14 cellular contexts compared by ENCODE assay signal in the genomic region with DNA sequence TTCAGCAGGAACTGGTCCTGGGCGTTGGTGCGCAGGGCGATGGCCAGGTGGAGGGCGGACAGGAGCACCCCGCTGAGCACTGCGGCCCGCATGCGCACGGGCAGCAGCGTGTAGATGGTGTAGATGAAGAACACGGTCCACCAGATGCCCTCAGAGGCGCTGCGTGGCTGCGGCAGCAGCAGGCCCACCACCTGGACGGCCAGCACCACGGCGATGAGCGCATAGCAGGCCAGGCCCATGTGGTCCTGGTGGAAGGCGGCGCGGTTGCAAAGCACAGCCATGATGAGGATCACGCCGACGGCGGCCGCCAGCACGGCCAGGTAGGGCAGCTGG. TPM values are rescaled to one million over a fixed set of nuclear protein-coding genes. Genes with fewer than 3 reads are reported as not detected.
DNase-seq lines count a peak whose midpoint lies in the region; ATAC-seq and TF ChIP-seq lines count a peak whose summit lies in the region.
"Had no signal": no experiment of that assay in that cellular context is flagged by ENCODE, and none has a peak within 500 bp of the region (broad histone marks: within the 10 kb centered on the region; RNA-seq: fewer than 3 reads in every experiment).

No MANE protein-coding gene starts in this region.

- H3K4me3 ChIP-seq in esophagus muscularis mucosa = peak overlapping the region; percentile 77 to 90 (median 86)
- H3K4me3 ChIP-seq in tibial artery = peak overlapping the region; percentile 78
- H3K4me3 ChIP-seq in BE2C (ENCODE audit: low read depth, low read length) = no peak overlapping the region

- WGBS in esophagus muscularis mucosa = 42% methylated on average over 25 of the region's 27 CpGs

- peaks cover 2% of the 10 kb centered on the region for H3K4me1 Mint-ChIP-seq in T-helper 1 cell treated with Interleukin-12 subunit alpha and Interleukin-12 subunit beta and Interleukin-4 antibody, amounts not matched to agents 30 μg/mL and 1 μg/mL, for 36 hours (ENCODE audit: low read depth)
- peaks cover 18% of the 10 kb centered on the region for H3K4me1 Mint-ChIP-seq in nephron
- H3K4me1 Mint-ChIP-seq in activated CD8-positive, alpha-beta T cell treated with anti-CD3 and anti-CD28 coated beads for 36 hours (ENCODE audit: low read depth) = peaks cover 4% of the 10 kb centered on the region
- H3K4me1 Mint-ChIP-seq: activated CD4-positive, alpha-beta T cell treated with anti-CD3 and anti-CD28 coated beads for 36 hours had no signal

- no peak for TF ChIP-seq CTCF in esophagus muscularis mucosa (IDR thresholded peaks at IDR 0.05)
- TF ChIP-seq CTCF in nephron (IDR thresholded peaks at IDR 0.05; ENCODE audit: unreplicated experiment in 3 of 3) = no peak
- TF ChIP-seq CTCF in tibial artery (IDR thresholded peaks at IDR 0.05) = no peak
- TF ChIP-seq CTCF in activated CD8-positive, alpha-beta T cell treated with anti-CD3 and anti-CD28 coated beads for 36 hours (IDR thresholded peaks at IDR 0.05) = no peak
- TF ChIP-seq CTCF in BE2C (IDR thresholded peaks at IDR 0.05; ENCODE audit: low read depth, low read length) = no peak

- TF ChIP-seq POLR2A in esophagus muscularis mucosa (IDR thresholded peaks at IDR 0.05; ENCODE audit: low read depth) = no peak

- ATAC-seq in activated CD8-positive, alpha-beta T cell treated with anti-CD3 and anti-CD28 coated beads for 36 hours = no peak
- no peak for ATAC-seq in HG02678 (IDR thresholded peaks at IDR 0.05; ENCODE audit: unreplicated experiment)

- no peak overlapping the region for H3K27ac Mint-ChIP-seq in T-helper 1 cell treated with Interleukin-12 subunit alpha and Interleukin-12 subunit beta and Interleukin-4 antibody, amounts not matched to agents 30 μg/mL and 1 μg/mL, for 36 hours
- H3K27ac Mint-ChIP-seq in nephron = peak overlapping the region in 1 of 3 experiments; percentile 52
- H3K27ac Mint-ChIP-seq in activated CD8-positive, alpha-beta T cell treated with anti-CD3 and anti-CD28 coated beads for 36 hours = no peak overlapping the region
- H3K27ac Mint-ChIP-seq: activated CD4-positive, alpha-beta T cell treated with anti-CD3 and anti-CD28 coated beads for 36 hours; activated T-helper 2 cell treated with anti-CD3 and anti-CD28 coated beads, Interferon-gamma antibody, Interleukin-2, Interleukin-4, amounts not matched to agents 10 μg/mL and 5 μg/mL and 100 μg/mL, durations not matched to agents 14 hours and 24 hours and 36 hours had no signal

- H3K4me3 Mint-ChIP-seq in T-helper 1 cell treated with Interleukin-12 subunit alpha and Interleukin-12 subunit beta and Interleukin-4 antibody, amounts not matched to agents 30 μg/mL and 1 μg/mL, for 36 hours = peak overlapping the region; percentile 63
- H3K4me3 Mint-ChIP-seq in nephron = peak overlapping the region; percentile 81 to 90 (median 88)
- no peak overlapping the region for H3K4me3 Mint-ChIP-seq in activated CD8-positive, alpha-beta T cell treated with anti-CD3 and anti-CD28 coated beads for 36 hours
- H3K4me3 Mint-ChIP-seq: activated CD4-positive, alpha-beta T cell treated with anti-CD3 and anti-CD28 coated beads for 36 hours had no signal

- POLR2A ChIA-PET in activated CD8-positive, alpha-beta T cell treated with anti-CD3 and anti-CD28 coated beads for 36 hours (lab: Charles Lee) = no interaction called here

- peak overlapping the region; percentile 93 to 97 (median 97) for H3K27ac ChIP-seq in esophagus muscularis mucosa (replicated peaks in 1 of 4)
- peak overlapping the region; percentile 90 to 96 for H3K27ac ChIP-seq in tibial artery
- H3K27ac ChIP-seq: 22Rv1 had no signal

- TF ChIP-seq EP300 in esophagus muscularis mucosa (IDR thresholded peaks at IDR 0.05) = no peak

- peaks cover 0 to 34% (median 3%) of the 10 kb centered on the region in 4 donors for H3K27me3 ChIP-seq in esophagus muscularis mucosa
- no peaks in the 10 kb centered on the region for H3K27me3 ChIP-seq in tibial artery
- H3K27me3 ChIP-seq in BE2C = peaks cover 20% of the 10 kb centered on the region

- intact Hi-C loops in esophagus muscularis mucosa (cut with DNase I) = loop anchor here (5.0 to 10.0 kb wide), 3 partner anchors 40 to 120 kb away; no protein-coding TSS in a partner anchor
- intact Hi-C loops in tibial artery (cut with DNase I; ENCODE audit: low total_unique reads) = loop anchor here (2.0 kb wide), 1 partner anchor 119 kb away; no protein-coding TSS in a partner anchor
- intact Hi-C loops in activated CD8-positive, alpha-beta T cell treated with anti-CD3 and anti-CD28 coated beads for 36 hours (cut with micrococcal nuclease) = no loop called here

- H3K36me3 ChIP-seq in esophagus muscularis mucosa = no peaks in the 10 kb centered on the region
- no peaks in the 10 kb centered on the region for H3K36me3 ChIP-seq in tibial artery
- no peaks in the 10 kb centered on the region for H3K36me3 ChIP-seq in BE2C

- H3K9me3 ChIP-seq in esophagus muscularis mucosa (no peaks in the 10 kb centered on the region), tibial artery (no peaks in the 10 kb centered on the region), BE2C (no peaks in the 10 kb centered on the region)

- H3K4me1 ChIP-seq in esophagus muscularis mucosa = peaks cover 29 to 63% (median 58%) of the 10 kb centered on the region in 4 donors
- H3K4me1 ChIP-seq in tibial artery = peaks cover 0 to 47% (median 16%) of the 10 kb centered on the region in 4 donors
- H3K4me1 ChIP-seq in BE2C = no peaks in the 10 kb centered on the region

- H3K27me3 Mint-ChIP-seq in T-helper 1 cell treated with Interleukin-12 subunit alpha and Interleukin-12 subunit beta and Interleukin-4 antibody, amounts not matched to agents 30 μg/mL and 1 μg/mL, for 36 hours (ENCODE audit: low read depth) = peaks cover 59% of the 10 kb centered on the region
- peaks cover 51% of the 10 kb centered on the region for H3K27me3 Mint-ChIP-seq in nephron (ENCODE audit: low read depth)
- H3K27me3 Mint-ChIP-seq in activated CD8-positive, alpha-beta T cell treated with anti-CD3 and anti-CD28 coated beads for 36 hours = peaks cover 48% of the 10 kb centered on the region

- H3K9me3 Mint-ChIP-seq in T-helper 1 cell treated with Interleukin-12 subunit alpha and Interleukin-12 subunit beta and Interleukin-4 antibody, amounts not matched to agents 30 μg/mL and 1 μg/mL, for 36 hours = no peaks in the 10 kb centered on the region
- H3K9me3 Mint-ChIP-seq in nephron = no peaks in the 10 kb centered on the region
- no peaks in the 10 kb centered on the region for H3K9me3 Mint-ChIP-seq in activated CD8-positive, alpha-beta T cell treated with anti-CD3 and anti-CD28 coated beads for 36 hours
- H3K9me3 Mint-ChIP-seq: activated T-helper 2 cell treated with anti-CD3 and anti-CD28 coated beads, Interferon-gamma antibody, Interleukin-2, Interleukin-4, amounts not matched to agents 10 μg/mL and 5 μg/mL and 100 μg/mL, durations not matched to agents 14 hours and 24 hours and 36 hours had no signal

- CTCF ChIA-PET in activated CD8-positive, alpha-beta T cell treated with anti-CD3 and anti-CD28 coated beads for 36 hours (lab: Charles Lee) = interaction anchor here (0.6 to 3.7 kb wide), 8 partner anchors 21 to 1877 kb away, joined by 3 to 29 read pairs (median 4); no protein-coding TSS in a partner anchor

- peaks cover 1% of the 10 kb centered on the region for H3K36me3 Mint-ChIP-seq in T-helper 1 cell treated with Interleukin-12 subunit alpha and Interleukin-12 subunit beta and Interleukin-4 antibody, amounts not matched to agents 30 μg/mL and 1 μg/mL, for 36 hours (ENCODE audit: low read depth)
- H3K36me3 Mint-ChIP-seq in nephron (ENCODE audit: low read depth) = peaks cover 9% of the 10 kb centered on the region
- no peaks in the 10 kb centered on the region for H3K36me3 Mint-ChIP-seq in activated CD8-positive, alpha-beta T cell treated with anti-CD3 and anti-CD28 coated beads for 36 hours (ENCODE audit: low read depth)

- DNase-seq in T-helper 1 cell (no peak), esophagus muscularis mucosa (ENCODE audit: extremely low spot score) (no peak), tibial artery (no peak), BE2C (no peak)
- DNase-seq in activated CD8-positive, alpha-beta T cell treated with anti-CD3 and anti-CD28 coated beads for 36 hours = no peak
- DNase-seq: DMS 273 treated with DMSO at 0.1 percent for 48 hours, NCI-H1694 treated with DMSO at 0.1 percent for 48 hours, SIG-M5 had no signal

RNA-seq across cellular contexts. Expression of gene ADCY5, which starts 1.5 kb away (rescaled TPM):
- 100 to 1,000 TPM; 133 to 228 (median 189) TPM for total RNA-seq in esophagus muscularis mucosa
- total RNA-seq in activated CD8-positive, alpha-beta T cell treated with anti-CD3 and anti-CD28 coated beads for 36 hours = not detected
- polyA plus RNA-seq in BE2C (2012; ENCODE audit: insufficient read depth, insufficient read length, low read depth) = 10.2 TPM
- total RNA-seq: activated CD4-positive, alpha-beta T cell treated with anti-CD3 and anti-CD28 coated beads for 36 hours; activated T-helper 2 cell treated with anti-CD3 and anti-CD28 coated beads, Interferon-gamma antibody, Interleukin-2, Interleukin-4, amounts not matched to agents 10 μg/mL and 5 μg/mL and 100 μg/mL, durations not matched to agents 14 hours and 24 hours and 36 hours had no signal

Comparison
In these comparisons a context has a peak if more than half of its experiments do, and no peak if none do; other contexts are left out.
1. RNA of gene ADCY5, which starts 1.5 kb away (total RNA-seq): 133 to 228 TPM in esophagus muscularis mucosa; not detected in activated CD8-positive, alpha-beta T cell treated with anti-CD3 and anti-CD28 coated beads for 36 hours; every median in the first group is over 100 times any median in the second.